20 cellular contexts compared by ENCODE assay signal in genomic region chr10:108615576-108616320, GRCh38.
A peak's percentile ranks its signal among the peaks of the same experiment; 100 is the strongest.
DNase-seq lines count a peak whose midpoint lies in the region; ATAC-seq and TF ChIP-seq lines count a peak whose summit lies in the region.
"Had no signal": no experiment of that assay in that cellular context is flagged by ENCODE, and none has a peak within 500 bp of the region (broad histone marks: within the 10 kb centered on the region; RNA-seq: fewer than 3 reads in every experiment).

No MANE protein-coding gene starts in this region.

- H3K4me1 Mint-ChIP-seq in neural progenitor cell = peaks cover 27% of the 10 kb centered on the region
- H3K4me1 Mint-ChIP-seq: CD14-positive monocyte; CD8-positive, alpha-beta memory T cell had no signal

- H3K9me3 ChIP-seq in SK-N-SH (no peaks in the 10 kb centered on the region), neural progenitor cell (ENCODE audit: low read depth) (no peaks in the 10 kb centered on the region)
- H3K9me3 ChIP-seq: BE2C; BLaER1 treated with 17β-estradiol and CSF1 and Interleukin-3, amounts not matched to agents 10 nM and 100 nM; HAP-1 had no signal

- H3K4me1 ChIP-seq in SK-N-SH (ENCODE audit: control insufficient read depth in 1 of 2, insufficient read depth in 2 of 2, low read depth in 1 of 2, low read length in 1 of 2) (peaks cover 0 to 22% of the 10 kb centered on the region in 2 experiments; a peak in 2 of 4 replicates), neural progenitor cell (peaks cover 32% of the 10 kb centered on the region)
- H3K4me1 ChIP-seq: BE2C; BLaER1 treated with 17β-estradiol and CSF1 and Interleukin-3, amounts not matched to agents 10 nM and 100 nM; HAP-1 had no signal

- H4K20me1 ChIP-seq in SK-N-SH (ENCODE audit: insufficient read depth) (no peaks in the 10 kb centered on the region), neural progenitor cell (ENCODE audit: low read depth) (no peaks in the 10 kb centered on the region)
- H4K20me1 ChIP-seq: BLaER1 treated with 17β-estradiol and CSF1 and Interleukin-3, amounts not matched to agents 10 nM and 100 nM had no signal

- no peak for TF ChIP-seq EP300 in SK-N-SH (IDR thresholded peaks at IDR 0.05; ENCODE audit: borderline replicate concordance in 1 of 2, low read depth in 1 of 2, low read length in 1 of 2)

- WGBS in SK-N-SH (ENCODE audit: low lambda C conversion rate) = 56% methylated on average over 3 of the region's 3 CpGs

- H2AFZ ChIP-seq in SK-N-SH (ENCODE audit: low read depth) = no peak overlapping the region
- H2AFZ ChIP-seq in neural progenitor cell (replicated peaks) = no peak overlapping the region

- H3K36me3 Mint-ChIP-seq in neural progenitor cell = no peaks in the 10 kb centered on the region
- H3K36me3 Mint-ChIP-seq: CD14-positive monocyte; CD8-positive, alpha-beta memory T cell had no signal

- H3K4me2 ChIP-seq in SK-N-SH (no peak overlapping the region), neural progenitor cell (peak overlapping the region; percentile 65)
- H3K4me2 ChIP-seq: BLaER1 treated with 17β-estradiol and CSF1 and Interleukin-3, amounts not matched to agents 10 nM and 100 nM had no signal

- POLR2A ChIA-PET in SK-N-SH (lab: Yijun Ruan, JAX) = no interaction called here

- no peak overlapping the region for H3K27ac ChIP-seq in SK-N-SH (ENCODE audit: low read depth in 2 of 2, low read length in 1 of 2)
- no peak overlapping the region for H3K27ac ChIP-seq in neural progenitor cell
- H3K27ac ChIP-seq: 22Rv1; BLaER1 treated with 17β-estradiol and CSF1 and Interleukin-3, amounts not matched to agents 10 nM and 100 nM had no signal

- H3F3A ChIP-seq in SK-N-SH (replicated peaks; ENCODE audit: insufficient read depth) (no peaks in the 10 kb centered on the region), neural progenitor cell (ENCODE audit: low read depth) (peaks cover 14% of the 10 kb centered on the region)

- H3K36me3 ChIP-seq in SK-N-SH (replicated peaks in 1 of 2; ENCODE audit: control insufficient read depth in 1 of 2, insufficient read depth in 2 of 2, low read length in 1 of 2) (no peaks in the 10 kb centered on the region), neural progenitor cell (no peaks in the 10 kb centered on the region)
- H3K36me3 ChIP-seq: BE2C; BLaER1 treated with 17β-estradiol and CSF1 and Interleukin-3, amounts not matched to agents 10 nM and 100 nM; HAP-1 had no signal

- H3K4me3 ChIP-seq in SK-N-SH (ENCODE audit: low read depth in 2 of 2, low read length in 1 of 2) = no peak overlapping the region
- no peak overlapping the region for H3K4me3 ChIP-seq in neural progenitor cell
- H3K4me3 ChIP-seq: BLaER1 treated with 17β-estradiol and CSF1 and Interleukin-3, amounts not matched to agents 10 nM and 100 nM; HAP-1 had no signal

- no peaks in the 10 kb centered on the region for H3K9me2 ChIP-seq in SK-N-SH

- no peak overlapping the region for H3K9ac ChIP-seq in SK-N-SH
- no peak overlapping the region for H3K9ac ChIP-seq in neural progenitor cell
- H3K9ac ChIP-seq: BLaER1 treated with 17β-estradiol and CSF1 and Interleukin-3, amounts not matched to agents 10 nM and 100 nM had no signal

- ATAC-seq in SK-N-SH treated with all-trans-retinoic acid at 6 μM for 48 hours (no peak), HG02973 (IDR thresholded peaks at IDR 0.05; ENCODE audit: unreplicated experiment) (no peak)

- CTCF ChIA-PET in SK-N-SH (lab: Yijun Ruan, JAX) = no interaction called here

- no peak overlapping the region for H3K4me3 Mint-ChIP-seq in neural progenitor cell
- H3K4me3 Mint-ChIP-seq: CD14-positive monocyte; CD4-positive, alpha-beta T cell; CD8-positive, alpha-beta memory T cell; HFFc6 had no signal

- no peaks in the 10 kb centered on the region for H3K79me2 ChIP-seq in SK-N-SH (ENCODE audit: insufficient read depth)
- no peaks in the 10 kb centered on the region for H3K79me2 ChIP-seq in neural progenitor cell (ENCODE audit: low read depth)

- H3K9me3 Mint-ChIP-seq in neural progenitor cell = no peaks in the 10 kb centered on the region
- H3K9me3 Mint-ChIP-seq: CD14-positive monocyte had no signal

- TF ChIP-seq RAD21 in SK-N-SH (IDR thresholded peaks at IDR 0.05; ENCODE audit: low read length) = no peak

- DNase-seq in SK-N-SH (no peak), NCI-H82 treated with DMSO at 0.1 percent for 48 hours (lab: John Stamatoyannopoulos, UW; ENCODE audit: unreplicated experiment) (peak; percentile 87), neural progenitor cell (ENCODE audit: low spot score) (peak; percentile 55), superior temporal gyrus (ENCODE audit: extremely low spot score) (no peak), hepatic stellate cell (ENCODE audit: low spot score) (no peak)
- DNase-seq: ACHN; AML-193; BE2C; CD4-positive, alpha-beta T cell; CD8-positive, alpha-beta memory T cell; DMS53; DMS79 treated with DMSO at 0.1 percent for 48 hours; GOT3; HFFc6 had no signal

- H3K27me3 Mint-ChIP-seq in neural progenitor cell (ENCODE audit: insufficient read depth, low read depth) = no peaks in the 10 kb centered on the region
- H3K27me3 Mint-ChIP-seq: CD4-positive, alpha-beta T cell; CD8-positive, alpha-beta memory T cell had no signal

- no peak overlapping the region for H3K27ac Mint-ChIP-seq in neural progenitor cell
- H3K27ac Mint-ChIP-seq: CD14-positive monocyte; CD4-positive, alpha-beta T cell; CD8-positive, alpha-beta memory T cell; HFFc6 had no signal

- TF ChIP-seq CTCF in SK-N-SH (IDR thresholded peaks at IDR 0.05) (no peak), neural progenitor cell (IDR thresholded peaks at IDR 0.05) (no peak)

- H3K27me3 ChIP-seq in SK-N-SH (ENCODE audit: insufficient read depth) (no peaks in the 10 kb centered on the region), neural progenitor cell (no peaks in the 10 kb centered on the region)
- H3K27me3 ChIP-seq: BE2C; BLaER1 treated with 17β-estradiol and CSF1 and Interleukin-3, amounts not matched to agents 10 nM and 100 nM had no signal

TF ChIP-seq in SK-N-SH treated with all-trans-retinoic acid at 6 μM for 48 hours, 23 proteins besides CTCF, POLR2A, EP300 and RAD21:
- peak; percentile 32; the same call in 1 of the 2 replicates for TF ChIP-seq ZNF70 (CRISPR knock-in tag; IDR thresholded peaks at IDR 0.05)
- no peak for TF ChIP-seq ZNF8 (CRISPR knock-in tag; IDR thresholded peaks at IDR 0.05)
TF ChIP-seq in SK-N-SH treated with all-trans-retinoic acid at 6 μM for 48 hours: peak in this region for 1.

TF ChIP-seq in SK-N-SH, 30 proteins besides CTCF, POLR2A, EP300 and RAD21:
- no peak for TF ChIP-seq RCOR1 (IDR thresholded peaks at IDR 0.05; ENCODE audit: low read length)
- no peak for TF ChIP-seq TAF1 (IDR thresholded peaks at IDR 0.05; ENCODE audit: borderline replicate concordance, low read depth, low read length)
- no peak for TF ChIP-seq GABPA (IDR thresholded peaks at IDR 0.05; ENCODE audit: low read depth)
- no peak for TF ChIP-seq RFX5 (IDR thresholded peaks at IDR 0.05; ENCODE audit: low read length)
- TF ChIP-seq FOXJ3 (CRISPR knock-in tag; IDR thresholded peaks at IDR 0.05) = no peak
- TF ChIP-seq TCF12 (IDR thresholded peaks at IDR 0.05) = no peak
- no peak for TF ChIP-seq IRF3 (IDR thresholded peaks at IDR 0.05; ENCODE audit: low read depth, low read length)

Comparison
In these comparisons a context has a peak if more than half of its experiments do, and no peak if none do; other contexts are left out.
1. DNase-seq: peak in NCI-H82 treated with DMSO at 0.1 percent for 48 hours (single experiment) and neural progenitor cell (single experiment); none in SK-N-SH (single experiment), superior temporal gyrus (single experiment) and hepatic stellate cell (single experiment).